Comparison of ENCODE assay signal across 9 cellular contexts in the genomic region with DNA sequence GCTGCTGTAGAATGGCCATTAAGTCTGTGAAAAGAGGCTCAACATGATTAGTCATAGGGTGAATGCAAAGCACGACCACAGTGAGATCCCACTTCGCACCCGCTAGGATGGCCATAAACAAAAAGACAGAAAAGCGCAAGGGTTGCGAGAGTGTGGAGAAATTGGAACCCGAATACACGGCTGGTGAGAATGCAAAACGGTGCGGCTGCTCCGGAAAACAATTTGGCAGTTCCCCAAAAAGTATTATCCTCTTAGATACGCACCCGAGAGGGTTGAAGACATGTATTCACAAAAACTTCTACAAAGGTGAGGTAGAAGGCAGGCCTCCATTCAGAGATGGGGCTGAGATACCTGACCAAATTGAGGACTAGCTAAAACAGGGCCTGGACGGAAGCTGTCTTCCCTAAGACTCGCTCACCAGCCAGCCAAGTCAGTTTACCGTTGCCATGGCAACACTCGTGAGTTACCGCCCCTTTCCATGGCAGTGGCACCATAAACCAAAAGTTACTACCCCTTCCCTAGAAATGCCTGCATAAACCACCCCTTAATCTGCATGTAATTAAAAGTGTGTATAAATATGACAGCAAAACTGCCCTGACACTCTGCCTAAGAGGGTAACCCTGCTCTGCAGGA. TPM values are rescaled to one million over a fixed set of nuclear protein-coding genes. Genes with fewer than 3 reads are reported as not detected.
DNase-seq lines count a peak whose midpoint lies in the region; ATAC-seq, FAIRE-seq and TF ChIP-seq lines count a peak whose summit lies in the region.
"Had no signal": no experiment of that assay in that cellular context is flagged by ENCODE, and none has a peak within 500 bp of the region (broad histone marks: within the 10 kb centered on the region; RNA-seq: fewer than 3 reads in every experiment).

No MANE protein-coding gene starts in this region.

- CTCF ChIA-PET in CD8-positive, alpha-beta T cell (lab: Charles Lee), result interaction anchor here (0.9 kb wide), 1 partner anchor 26 kb away, joined by 4 read pairs; no protein-coding TSS in a partner anchor

- POLR2A ChIA-PET in CD8-positive, alpha-beta T cell (lab: Charles Lee), result interaction anchor here (0.7 kb wide), 1 partner anchor 520 kb away, joined by 4 read pairs; no protein-coding TSS in a partner anchor

- TF ChIP-seq CTCF in CD8-positive, alpha-beta T cell (IDR thresholded peaks at IDR 0.05), result no peak
- TF ChIP-seq CTCF in KMS-11 (conservative IDR thresholded peaks at IDR 0.05; ENCODE audit: low read depth, low read length), result no peak; the same call in 1 of the 2 replicates
- TF ChIP-seq CTCF in chondrocyte (IDR thresholded peaks at IDR 0.05), result no peak
- no peak for TF ChIP-seq CTCF in neural progenitor cell (IDR thresholded peaks at IDR 0.05)

- no peaks in the 10 kb centered on the region for H3K9me3 ChIP-seq in CD8-positive, alpha-beta T cell (ENCODE audit: low read length)
- no peaks in the 10 kb centered on the region for H3K9me3 ChIP-seq in neural progenitor cell (ENCODE audit: low read depth)

- H3K9ac ChIP-seq in KMS-11 (no peak overlapping the region), neural progenitor cell (no peak overlapping the region)

- H3K4me3 Mint-ChIP-seq in CD8-positive, alpha-beta T cell, result peak overlapping the region; percentile 98
- H3K4me3 Mint-ChIP-seq in chondrocyte (ENCODE audit: unreplicated experiment) (peak overlapping the region; percentile 88), neural progenitor cell (peak overlapping the region; percentile 99)

- peak overlapping the region; percentile 77; the same call in 1 of the 2 replicates for H2AFZ ChIP-seq in KMS-11 (ENCODE audit: low read depth)
- H2AFZ ChIP-seq in neural progenitor cell (replicated peaks), result no peak overlapping the region

- DNase-seq in CD8-positive, alpha-beta T cell, result no peak
- DNase-seq in chondrocyte (ENCODE audit: low spot score) (no peak), neural progenitor cell (ENCODE audit: low spot score) (peak; percentile 77), urothelium cell line (ENCODE audit: low spot score) (no peak), occipital lobe (lab: John Stamatoyannopoulos, UW) (no peak)
- DNase-seq in stimulated activated CD4-positive, alpha-beta T cell treated with anti-CD3 and anti-CD28 coated beads, Interleukin-4, amount 100 ng/mL, for 1 hour, result no peak

- no peaks in the 10 kb centered on the region for H3K27me3 Mint-ChIP-seq in CD8-positive, alpha-beta T cell (ENCODE audit: low read depth)
- H3K27me3 Mint-ChIP-seq in chondrocyte (ENCODE audit: low read depth), result no peaks in the 10 kb centered on the region
- H3K27me3 Mint-ChIP-seq in neural progenitor cell (ENCODE audit: insufficient read depth, low read depth), result peaks cover 10% of the 10 kb centered on the region

- peaks cover 37% of the 10 kb centered on the region for H3K4me1 Mint-ChIP-seq in CD8-positive, alpha-beta T cell (ENCODE audit: low read depth)
- peaks cover 32% of the 10 kb centered on the region for H3K4me1 Mint-ChIP-seq in chondrocyte (ENCODE audit: low read depth)
- peaks cover 22% of the 10 kb centered on the region for H3K4me1 Mint-ChIP-seq in neural progenitor cell

- peaks cover 21% of the 10 kb centered on the region for H3K79me2 ChIP-seq in KMS-11 (ENCODE audit: insufficient read depth, low read depth)
- H3K79me2 ChIP-seq in neural progenitor cell (ENCODE audit: low read depth), result peaks cover 21% of the 10 kb centered on the region

- peaks cover 21% of the 10 kb centered on the region for H3F3A ChIP-seq in neural progenitor cell (ENCODE audit: low read depth)

- H3K4me2 ChIP-seq in KMS-11 (peak overlapping the region; percentile 24; the same call in 1 of the 2 replicates), neural progenitor cell (no peak overlapping the region)

- intact Hi-C loops in CD8-positive, alpha-beta T cell (cut with DNase I, micrococcal nuclease), result loop anchor here (1.0 to 10.0 kb wide), 11 partner anchors 120 to 1591 kb away; partner anchors contain the start of genes ARPC5L (in 1 of the 2), DENND1A (in 1 of the 2), HSPA5 (in 1 of the 2) and PDCL (in 1 of the 2)

- no peak for FAIRE-seq in urothelium cell line (lab: Jason Lieb, UNC)

- H3K27ac Mint-ChIP-seq in CD8-positive, alpha-beta T cell, result peak overlapping the region; percentile 96
- H3K27ac Mint-ChIP-seq in chondrocyte (ENCODE audit: unreplicated experiment) (no peak overlapping the region), neural progenitor cell (peak overlapping the region; percentile 95)

- peaks cover 35% of the 10 kb centered on the region for H3K36me3 Mint-ChIP-seq in CD8-positive, alpha-beta T cell
- peaks cover 20% of the 10 kb centered on the region for H3K36me3 Mint-ChIP-seq in chondrocyte (ENCODE audit: low read depth)
- peaks cover 6% of the 10 kb centered on the region for H3K36me3 Mint-ChIP-seq in neural progenitor cell

- peaks cover 11% of the 10 kb centered on the region for H3K4me1 ChIP-seq in CD8-positive, alpha-beta T cell (ENCODE audit: insufficient read depth, low read length)
- peaks cover 14% of the 10 kb centered on the region for H3K4me1 ChIP-seq in KMS-11 (ENCODE audit: low read depth, poor library complexity, severe bottlenecking)
- peaks cover 5% of the 10 kb centered on the region for H3K4me1 ChIP-seq in neural progenitor cell

- H3K9me3 Mint-ChIP-seq in CD8-positive, alpha-beta T cell, result peaks cover 5% of the 10 kb centered on the region
- peaks cover 3% of the 10 kb centered on the region for H3K9me3 Mint-ChIP-seq in chondrocyte (ENCODE audit: low read depth)
- peaks cover 4% of the 10 kb centered on the region for H3K9me3 Mint-ChIP-seq in neural progenitor cell

- peaks cover 27% of the 10 kb centered on the region for H3K36me3 ChIP-seq in CD8-positive, alpha-beta T cell (ENCODE audit: insufficient read depth, low read length)
- peaks cover 6% of the 10 kb centered on the region; the same call in 1 of the 2 replicates for H3K36me3 ChIP-seq in KMS-11 (ENCODE audit: insufficient read depth)
- H3K36me3 ChIP-seq in neural progenitor cell, result peaks cover 15% of the 10 kb centered on the region

- H3K27ac ChIP-seq in CD8-positive, alpha-beta T cell (ENCODE audit: low read depth, low read length), result no peak overlapping the region
- H3K27ac ChIP-seq in KMS-11, result no peak overlapping the region
- no peak overlapping the region for H3K27ac ChIP-seq in neural progenitor cell

- no peaks in the 10 kb centered on the region for H3K27me3 ChIP-seq in CD8-positive, alpha-beta T cell (ENCODE audit: insufficient read depth, low read length)
- H3K27me3 ChIP-seq in KMS-11 (ENCODE audit: insufficient read depth, low read depth) (no peaks in the 10 kb centered on the region), neural progenitor cell (no peaks in the 10 kb centered on the region)

- ATAC-seq in CD8-positive, alpha-beta T cell, result no peak
- ATAC-seq in HG03378 (IDR thresholded peaks at IDR 0.05; ENCODE audit: unreplicated experiment), result no peak

- peak overlapping the region; percentile 66 for H3K4me3 ChIP-seq in CD8-positive, alpha-beta T cell (ENCODE audit: low read depth, low read length)
- H3K4me3 ChIP-seq in KMS-11 (IDR thresholded peaks at IDR 0.05; ENCODE audit: insufficient read depth, low read depth, low read length) (no peak overlapping the region), neural progenitor cell (peak overlapping the region; percentile 69)

- no peaks in the 10 kb centered on the region for H4K20me1 ChIP-seq in KMS-11 (ENCODE audit: insufficient read depth)
- H4K20me1 ChIP-seq in neural progenitor cell (ENCODE audit: low read depth), result no peaks in the 10 kb centered on the region

RNA-seq across cellular contexts. Expression of gene PSMB7, which starts 0.7 kb away (rescaled TPM):
- 10 to 100 TPM; 71.0 to 71.5 TPM for total RNA-seq in CD8-positive, alpha-beta T cell
- 105 to 132 TPM (median 108 TPM) in 3 replicates for total RNA-seq in chondrocyte
- total RNA-seq in neural progenitor cell (ENCODE audit: low replicate concordance), result 249 and 270 TPM in 2 replicates
- total RNA-seq in occipital lobe, result 145 TPM

RNA-seq across cellular contexts. Expression of gene ADGRD2, which starts 34.3 kb away (rescaled TPM):
- not detected for total RNA-seq in CD8-positive, alpha-beta T cell
- total RNA-seq in chondrocyte (not detected in 3 replicates), neural progenitor cell (ENCODE audit: low replicate concordance) (0.13 and 0.43 TPM in 2 replicates), occipital lobe (not detected)
- total RNA-seq: activated CD8-positive, alpha-beta memory T cell treated with anti-CD3 and anti-CD28 coated beads for 36 hours had no signal
